ENCODE assay signal across 8 cellular contexts in genomic region chr18:58043452-58044369, GRCh38. TPM values are rescaled to one million over a fixed set of nuclear protein-coding genes. Genes with fewer than 3 reads are reported as not detected.
DNase-seq lines count a peak whose midpoint lies in the region; ATAC-seq and TF ChIP-seq lines count a peak whose summit lies in the region.

NEDD4L (plus strand) TSS chr18:58044226; CDS start chr18:58044661, 435 bp downstream.

- H3K79me2 ChIP-seq in HCT116 (ENCODE audit: insufficient read depth, low read length) = no peaks in the 10 kb centered on the region

- peak; percentile 93 for TF ChIP-seq RAD21 in HCT116 (IDR thresholded peaks at IDR 0.05; ENCODE audit: low read depth)

- H3K4me3 ChIP-seq in HCT116 (replicated peaks in 1 of 2; ENCODE audit: low read depth in 1 of 2, low read length in 2 of 2) = peak within 1 kb of the TSS; percentile 80 to 81
- H3K4me3 ChIP-seq in MG63 = peak within 1 kb of the TSS; percentile 75

- no TSS peak for BruUV-seq in HCT116 (replicated peaks; lab: Mats Ljungman, UMichigan)

- H3K27ac ChIP-seq in HCT116 (ENCODE audit: low read depth, low read length) = peak within 1 kb of the TSS; percentile 82

- peak within 1 kb of the TSS; percentile 63 for H3K9ac ChIP-seq in HCT116 (ENCODE audit: low read length)

- peak; percentile 80 to 85 (median 85) for TF ChIP-seq CTCF in HCT116 (IDR thresholded peaks at IDR 0.05 in 2 of 3, conservative IDR thresholded peaks at IDR 0.05 in 1 of 3; ENCODE audit: borderline replicate concordance in 1 of 3, insufficient read depth in 1 of 3, low read depth in 2 of 3, low read length in 2 of 3)

- CTCF ChIA-PET in HCT116 (lab: Charles Lee) = interaction anchor here (0.7 to 3.4 kb wide), 17 partner anchors 8 to 720 kb away, joined by 3 to 43 read pairs (median 5); no protein-coding TSS in a partner anchor

- intact Hi-C loops in HCT116 (cut with micrococcal nuclease) = loop anchor here (1.0 to 5.0 kb wide), 7 partner anchors 79 to 411 kb away; no protein-coding TSS in a partner anchor

- peaks cover 11 to 21% of the 10 kb centered on the region in 2 experiments; a peak in 3 of 4 replicates for H3K4me1 ChIP-seq in HCT116 (ENCODE audit: control insufficient read depth in 1 of 2, insufficient read depth in 2 of 2, low read length in 2 of 2)

- H3K36me3 ChIP-seq in HCT116 (ENCODE audit: control insufficient read depth in 1 of 2, insufficient read depth in 2 of 2, low read length in 2 of 2) = no peaks in the 10 kb centered on the region
- no peaks in the 10 kb centered on the region for H3K36me3 ChIP-seq in MG63

- TF ChIP-seq POLR2A in HCT116 (IDR thresholded peaks at IDR 0.05; ENCODE audit: borderline replicate concordance, extremely low read depth, insufficient read depth, insufficient read length) = no peak

- H3K9me3 ChIP-seq in HCT116 (ENCODE audit: control insufficient read depth in 1 of 2, insufficient read depth in 1 of 2, low read depth in 1 of 2, low read length in 2 of 2) (no peaks in the 10 kb centered on the region), MG63 (no peaks in the 10 kb centered on the region)

- RAD21 ChIA-PET in HCT116 (lab: Charles Lee; ENCODE audit: low non-redundant PET in 1 of 2, low total read pairs in 2 of 2, uncharacterized antibody in 2 of 2, unreplicated experiment in 2 of 2) = interaction anchor here (0.5 to 1.6 kb wide), 2 partner anchors 78 to 83 kb away, joined by 3 to 8 read pairs (median 5); no protein-coding TSS in a partner anchor

- peak within 1 kb of the TSS; percentile 82 for H2AFZ ChIP-seq in HCT116 (ENCODE audit: low read depth, low read length, poor library complexity, severe bottlenecking)

- H4K20me1 ChIP-seq in HCT116 (ENCODE audit: insufficient read depth) = no peaks in the 10 kb centered on the region

- no peaks in the 10 kb centered on the region for H3K27me3 ChIP-seq in HCT116 (ENCODE audit: insufficient read depth, low read length)
- no peaks in the 10 kb centered on the region for H3K27me3 ChIP-seq in MG63

- peak; percentile 94 for DNase-seq in GM03348 (ENCODE audit: low spot score)
- peak; percentile 68 for DNase-seq in HCT116 (ENCODE audit: low read depth, low spot score)
- DNase-seq in MG63 = peak; percentile 84
- peak; percentile 84 for DNase-seq in SK-N-DZ (ENCODE audit: low spot score)
- peak; percentile 83 for DNase-seq in activated naive CD4-positive, alpha-beta T cell treated with anti-CD3 and anti-CD28 coated beads, Interleukin-2, amount 50 U/mL, for 16 hours
- peak; percentile 81 for DNase-seq in globus pallidus (ENCODE audit: low spot score)
- peak; percentile 81 for DNase-seq in occipital lobe (lab: John Stamatoyannopoulos, UW)
- peak; percentile 86 for DNase-seq in superior temporal gyrus (ENCODE audit: extremely low spot score)

- no peaks in the 10 kb centered on the region for H3K9me2 ChIP-seq in HCT116 (ENCODE audit: insufficient read depth)

- peak within 1 kb of the TSS; percentile 99 for H3K4me2 ChIP-seq in HCT116 (ENCODE audit: low read length)

- POLR2A ChIA-PET in HCT116 (lab: Charles Lee) = interaction anchor here (0.7 to 1.0 kb wide), 3 partner anchors 76 to 137 kb away, joined by 3 read pairs; no protein-coding TSS in a partner anchor

- ATAC-seq in HCT116 = peak; percentile 81

TF ChIP-seq in HCT116, 20 proteins besides CTCF, POLR2A, EP300 and RAD21:
- TF ChIP-seq, protein P1, sequence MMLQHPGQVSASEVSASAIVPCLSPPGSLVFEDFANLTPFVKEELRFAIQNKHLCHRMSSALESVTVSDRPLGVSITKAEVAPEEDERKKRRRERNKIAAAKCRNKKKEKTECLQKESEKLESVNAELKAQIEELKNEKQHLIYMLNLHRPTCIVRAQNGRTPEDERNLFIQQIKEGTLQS (IDR thresholded peaks at IDR 0.05) = no peak
- TF ChIP-seq YY1 (IDR thresholded peaks at IDR 0.05; ENCODE audit: extremely low read depth, insufficient replicate concordance, low read depth, low read length) (peak; percentile 36), MAX (IDR thresholded peaks at IDR 0.05) (no peak; the same call in 1 of the 2 replicates), EGR1 (IDR thresholded peaks at IDR 0.05; ENCODE audit: low read depth) (peak; percentile 91), CEBPB (IDR thresholded peaks at IDR 0.05; ENCODE audit: low read depth) (no peak), EZH2 (IDR thresholded peaks at IDR 0.05) (no peak), SP1 (IDR thresholded peaks at IDR 0.05; ENCODE audit: low read depth) (no peak; the same call in 1 of the 2 replicates), EZH2phosphoT487 (IDR thresholded peaks at IDR 0.05; ENCODE audit: borderline replicate concordance) (no peak), FOSL1 (IDR thresholded peaks at IDR 0.05; ENCODE audit: low read depth) (no peak), SIN3A (IDR thresholded peaks at IDR 0.05; ENCODE audit: low read depth) (no peak), CBX3 (IDR thresholded peaks at IDR 0.05; ENCODE audit: low read depth) (no peak), ELF1 (IDR thresholded peaks at IDR 0.05; ENCODE audit: borderline replicate concordance, low read depth) (no peak), POLR2AphosphoS5 (IDR thresholded peaks at IDR 0.05; ENCODE audit: low read depth, low read length) (peak; percentile 44), ZFX (IDR thresholded peaks at IDR 0.05) (no peak), JUND (IDR thresholded peaks at IDR 0.05) (no peak)

RNA-seq across cellular contexts. Expression of gene NEDD4L, which starts in this region (rescaled TPM):
- total RNA-seq in HCT116 (2021; ENCODE audit: unreplicated experiment) (41.5 TPM), occipital lobe (152 TPM)
- polyA plus RNA-seq in HCT116 (2012) = 36.1 and 48.4 TPM in 2 replicates
- 16.2 and 28.8 TPM in 2 replicates for total RNA-seq in MG63 (2014; rRNA removed; shearing (Covaris generic); ENCODE audit: low replicate concordance)
- 20.6 and 22.1 TPM in 2 replicates for polyA plus RNA-seq in SK-N-DZ (2014; cell fraction: cytosol; rRNA removed)
- 22.9 and 33.6 TPM in 2 replicates for polyA plus RNA-seq in SK-N-DZ (2014; cell fraction: nucleus; rRNA removed)

Comparison
In these comparisons a context has a peak if more than half of its experiments do, and no peak if none do; other contexts are left out.
1. Peak in every context shown above with its lines: DNase-seq, ATAC-seq, H3K4me3 ChIP-seq and H3K27ac ChIP-seq.